ENCODE assay signal across 12 cellular contexts in genomic region chr16:23505942-23506605, GRCh38. TPM values are rescaled to one million over a fixed set of nuclear protein-coding genes. Genes with fewer than 3 reads are reported as not detected.
A peak's percentile ranks its signal among the peaks of the same experiment; 100 is the strongest.
DNase-seq lines count a peak whose midpoint lies in the region; ATAC-seq and TF ChIP-seq lines count a peak whose summit lies in the region.
"Had no signal": no experiment of that assay in that cellular context is flagged by ENCODE, and none has a peak within 500 bp of the region (broad histone marks: within the 10 kb centered on the region; RNA-seq: fewer than 3 reads in every experiment).

No MANE protein-coding gene starts in this region.

- peak overlapping the region; percentile 91 for H3K27ac ChIP-seq in OCI-LY7 (ENCODE audit: low read depth, low read length, poor library complexity, severe bottlenecking)
- H3K27ac ChIP-seq: HL-60 had no signal

- H3K9me3 Mint-ChIP-seq in activated naive CD4-positive, alpha-beta T cell treated with anti-CD3 and anti-CD28 coated beads, Interleukin-2, amount 50 U/mL, for 24 hours = no peaks in the 10 kb centered on the region
- H3K9me3 Mint-ChIP-seq in stimulated activated naive B cell treated with anti-CD40 and anti-IgM and Interleukin-4, amounts not matched to agents 10 μg/mL and 1 μg/mL and 100 μg/mL, for 72 hours = peaks cover 2 to 6% of the 10 kb centered on the region in 2 donors

- TF ChIP-seq POLR2A in erythroblast (IDR thresholded peaks at IDR 0.05; ENCODE audit: low read length) (no peak), GM18505 (IDR thresholded peaks at IDR 0.05; ENCODE audit: borderline replicate concordance, extremely low read depth, insufficient read depth, insufficient read length) (no peak)

- H3K4me2 ChIP-seq in OCI-LY7 (ENCODE audit: low read length) = peak overlapping the region; percentile 97

- POLR2A ChIA-PET in OCI-LY7 (lab: Charles Lee) = interaction anchor here (0.6 to 3.2 kb wide), 7 partner anchors 11 to 342 kb away, joined by 3 to 31 read pairs (median 7); no protein-coding TSS in a partner anchor

- peaks cover 4% of the 10 kb centered on the region; the same call in 1 of the 2 replicates for H3K9me3 ChIP-seq in OCI-LY7 (ENCODE audit: low read length)
- H3K9me3 ChIP-seq: adrenal gland, stomach had no signal

- H3K4me1 ChIP-seq in OCI-LY7 (ENCODE audit: insufficient read depth, low read length, poor library complexity, severe bottlenecking) = peaks cover 64% of the 10 kb centered on the region

- no peak overlapping the region for H3K27ac Mint-ChIP-seq in activated naive CD4-positive, alpha-beta T cell treated with anti-CD3 and anti-CD28 coated beads, Interleukin-2, amount 50 U/mL, for 24 hours
- peak overlapping the region; percentile 91 for H3K27ac Mint-ChIP-seq in stimulated activated naive B cell treated with anti-CD40 and anti-IgM and Interleukin-4, amounts not matched to agents 10 μg/mL and 1 μg/mL and 100 μg/mL, for 72 hours

- CTCF ChIA-PET in OCI-LY7 (lab: Charles Lee; ENCODE audit: unreplicated experiment) = interaction anchor here (0.5 to 1.4 kb wide), 5 partner anchors 16 to 1571 kb away, joined by 3 to 4 read pairs (median 4); no protein-coding TSS in a partner anchor

- no peak overlapping the region for H2AFZ ChIP-seq in OCI-LY7 (ENCODE audit: low read length)

- intact Hi-C loops in OCI-LY7 (cut with micrococcal nuclease; ENCODE audit: unreplicated experiment) = loop anchor here (2.0 kb wide), 3 partner anchors 15 to 91 kb away; partner anchors contain the start of genes EARS2, NDUFAB1 and UBFD1

- BruUV-seq in OCI-LY7 (replicated peaks; lab: Mats Ljungman, UMichigan) = no TSS peak

- ATAC-seq in stimulated activated naive B cell treated with anti-CD40 and anti-IgM and Interleukin-4, amounts not matched to agents 10 μg/mL and 1 μg/mL and 100 μg/mL, for 72 hours (replicated peaks) = no peak
- no peak for ATAC-seq in GM18505 (IDR thresholded peaks at IDR 0.05; ENCODE audit: unreplicated experiment)

- peaks cover 72% of the 10 kb centered on the region for H4K20me1 ChIP-seq in OCI-LY7 (ENCODE audit: insufficient read depth, low read length)

- peaks cover 70% of the 10 kb centered on the region for H3K4me1 Mint-ChIP-seq in activated naive CD4-positive, alpha-beta T cell treated with anti-CD3 and anti-CD28 coated beads, Interleukin-2, amount 50 U/mL, for 24 hours
- peaks cover 60 to 73% of the 10 kb centered on the region in 2 donors for H3K4me1 Mint-ChIP-seq in stimulated activated naive B cell treated with anti-CD40 and anti-IgM and Interleukin-4, amounts not matched to agents 10 μg/mL and 1 μg/mL and 100 μg/mL, for 72 hours

- no peak for DNase-seq in activated naive CD4-positive, alpha-beta T cell treated with Interleukin-2 at 50 U/mL for 16 hours
- DNase-seq in OCI-LY7 (ENCODE audit: low spot score) = peak; percentile 53
- peak; percentile 20 to 34 for DNase-seq in erythroblast (lab: John Stamatoyannopoulos, UW)
- no peak for DNase-seq in stimulated activated naive B cell treated with anti-CD40 and anti-IgM and Interleukin-4, amounts not matched to agents 10 μg/mL and 1 μg/mL and 100 μg/mL, for 72 hours
- no peak for DNase-seq in D341Med (ENCODE audit: low spot score)
- DNase-seq in SHP77 treated with DMSO at 0.1 percent for 48 hours (lab: John Stamatoyannopoulos, UW) = no peak
- DNase-seq: activated CD4-positive, CD25-positive, alpha-beta regulatory T cell treated with anti-CD3 and anti-CD28 coated beads, Interleukin-2, amount 50 U/mL, for 72 hours; adrenal gland; stomach had no signal

- H3K4me3 ChIP-seq in OCI-LY7 (ENCODE audit: low read depth, low read length, poor library complexity, severe bottlenecking) = peak overlapping the region; percentile 99
- H3K4me3 ChIP-seq: adrenal gland, stomach had no signal

- peaks cover 4% of the 10 kb centered on the region for H3K36me3 Mint-ChIP-seq in activated naive CD4-positive, alpha-beta T cell treated with anti-CD3 and anti-CD28 coated beads, Interleukin-2, amount 50 U/mL, for 24 hours
- H3K36me3 Mint-ChIP-seq in stimulated activated naive B cell treated with anti-CD40 and anti-IgM and Interleukin-4, amounts not matched to agents 10 μg/mL and 1 μg/mL and 100 μg/mL, for 72 hours = peaks cover 20 to 43% of the 10 kb centered on the region in 2 donors

- H3K27me3 Mint-ChIP-seq in activated naive CD4-positive, alpha-beta T cell treated with anti-CD3 and anti-CD28 coated beads, Interleukin-2, amount 50 U/mL, for 24 hours = no peaks in the 10 kb centered on the region
- H3K27me3 Mint-ChIP-seq in stimulated activated naive B cell treated with anti-CD40 and anti-IgM and Interleukin-4, amounts not matched to agents 10 μg/mL and 1 μg/mL and 100 μg/mL, for 72 hours = no peaks in the 10 kb centered on the region

- peak; percentile 65 for TF ChIP-seq CTCF in OCI-LY7 (conservative IDR thresholded peaks at IDR 0.05; ENCODE audit: low read length)

- peaks cover 86% of the 10 kb centered on the region for H3K36me3 ChIP-seq in OCI-LY7 (ENCODE audit: insufficient read depth, low read length)
- H3K36me3 ChIP-seq: adrenal gland, stomach had no signal

- H3K79me2 ChIP-seq in OCI-LY7 (ENCODE audit: insufficient read depth, low read depth, low read length) = peaks cover 98% of the 10 kb centered on the region

- peak overlapping the region; percentile 8 for H3K4me3 Mint-ChIP-seq in activated naive CD4-positive, alpha-beta T cell treated with anti-CD3 and anti-CD28 coated beads, Interleukin-2, amount 50 U/mL, for 24 hours
- peak overlapping the region; percentile 78 for H3K4me3 Mint-ChIP-seq in stimulated activated naive B cell treated with anti-CD40 and anti-IgM and Interleukin-4, amounts not matched to agents 10 μg/mL and 1 μg/mL and 100 μg/mL, for 72 hours

- H3K9me2 ChIP-seq in OCI-LY7 (ENCODE audit: insufficient read depth, low read length) = no peaks in the 10 kb centered on the region

RNA-seq across cellular contexts. Expression of gene GGA2, which starts 4.2 kb away (rescaled TPM):
- total RNA-seq in OCI-LY7 (2014; rRNA removed; shearing (Covaris generic)) = 213 and 256 TPM in 2 replicates
- total RNA-seq in OCI-LY7 (2022) = 580 and 590 TPM in 2 replicates

RNA-seq across cellular contexts. Expression of gene EARS2, which starts 51.1 kb away (rescaled TPM):
- total RNA-seq in OCI-LY7 (2014; rRNA removed; shearing (Covaris generic)) = 32.3 and 42.1 TPM in 2 replicates
- total RNA-seq in OCI-LY7 (2022) = 27.8 and 38.5 TPM in 2 replicates

RNA-seq across cellular contexts. Expression of gene UBFD1, which starts 51.5 kb away (rescaled TPM):
- total RNA-seq in OCI-LY7 (2014; rRNA removed; shearing (Covaris generic)) = 39.1 and 42.4 TPM in 2 replicates
- total RNA-seq in OCI-LY7 (2022) = 62.8 and 67.1 TPM in 2 replicates

RNA-seq across cellular contexts. Expression of gene COG7, which starts 53.1 kb away (rescaled TPM):
- 11.1 and 11.4 TPM in 2 replicates for total RNA-seq in OCI-LY7 (2014; rRNA removed; shearing (Covaris generic))
- 21.0 TPM in 2 replicates for total RNA-seq in OCI-LY7 (2022)

Comparison
In these comparisons a context has a peak if more than half of its experiments do, and no peak if none do; other contexts are left out.
1. DNase-seq: peak in OCI-LY7 (single experiment) and erythroblast (2 of 2); none in activated naive CD4-positive, alpha-beta T cell treated with Interleukin-2 at 50 U/mL for 16 hours (single experiment), stimulated activated naive B cell treated with anti-CD40 and anti-IgM and Interleukin-4, amounts not matched to agents 10 μg/mL and 1 μg/mL and 100 μg/mL, for 72 hours (single experiment), D341Med (single experiment) and SHP77 treated with DMSO at 0.1 percent for 48 hours (single experiment).